Comparison of ENCODE assay signal across 12 cellular contexts in the genomic region with DNA sequence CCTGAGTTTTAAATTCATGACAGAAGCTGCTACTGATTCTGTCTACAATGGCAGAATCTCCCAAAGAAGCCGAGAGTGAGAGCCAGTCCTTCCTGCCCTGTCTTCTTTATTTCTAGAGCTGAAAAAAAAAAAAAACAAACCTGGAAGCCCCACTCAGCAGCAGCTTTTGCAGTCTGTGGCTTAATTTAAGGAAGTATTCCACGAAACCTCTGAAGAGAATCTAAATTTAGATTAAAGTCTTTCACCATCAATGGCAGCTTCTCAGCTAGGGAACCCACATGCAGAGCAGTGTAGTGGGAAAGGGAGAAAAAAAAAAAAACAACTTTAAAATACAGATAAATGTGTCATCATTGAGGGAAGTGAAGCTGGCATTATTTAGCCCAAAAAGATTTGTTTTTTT. TPM values are rescaled to one million over a fixed set of nuclear protein-coding genes. Genes with fewer than 3 reads are reported as not detected.
DNase-seq lines count a peak whose midpoint lies in the region; ATAC-seq and TF ChIP-seq lines count a peak whose summit lies in the region.
"Had no signal": no experiment of that assay in that cellular context is flagged by ENCODE, and none has a peak within 500 bp of the region (broad histone marks: within the 10 kb centered on the region; RNA-seq: fewer than 3 reads in every experiment).

No MANE protein-coding gene starts in this region.

- no peak for TF ChIP-seq CTCF in IMR-90 (conservative IDR thresholded peaks at IDR 0.05; ENCODE audit: low read depth, low read length)
- no peak for TF ChIP-seq CTCF in adrenal gland (IDR thresholded peaks at IDR 0.05)

- H3K27ac ChIP-seq in IMR-90 (ENCODE audit: insufficient read depth, low read length) (no peak overlapping the region), adrenal gland (peak overlapping the region in 4 of 5 donors; percentile 41 to 79 (median 46)), right cardiac atrium (ENCODE audit: low read length) (no peak overlapping the region), subcutaneous abdominal adipose tissue (ENCODE audit: low read depth, low read length) (peak overlapping the region; percentile 84)

- POLR2A ChIA-PET in IMR-90 (lab: Charles Lee; ENCODE audit: unreplicated experiment) = no interaction called here

- no peak overlapping the region for H3K18ac ChIP-seq in IMR-90 (ENCODE audit: low read depth, low read length)

- H2BK20ac ChIP-seq in IMR-90 (ENCODE audit: low read depth, low read length) = no peak overlapping the region

- no peak overlapping the region for H2AFZ ChIP-seq in IMR-90 (replicated peaks; ENCODE audit: low read length, poor library complexity)

- no peak overlapping the region for H2AK5ac ChIP-seq in IMR-90 (ENCODE audit: low read depth, low read length)

- BruUV-seq in IMR-90 (replicated peaks; lab: Mats Ljungman, UMichigan) = no TSS peak

- no peak for ATAC-seq in IMR-90 (ENCODE audit: low read depth)
- peak; percentile 26 to 37 for ATAC-seq in right cardiac atrium
- no peak for ATAC-seq in GM18867 (IDR thresholded peaks at IDR 0.05; ENCODE audit: unreplicated experiment)
- ATAC-seq in GM21367 (IDR thresholded peaks at IDR 0.05; ENCODE audit: unreplicated experiment) = no peak
- no peak for ATAC-seq in HG03342 (IDR thresholded peaks at IDR 0.05; ENCODE audit: unreplicated experiment)
- ATAC-seq in HG03108 (IDR thresholded peaks at IDR 0.05; ENCODE audit: unreplicated experiment) = no peak

- no peak overlapping the region for H2AK9ac ChIP-seq in IMR-90 (replicated peaks; ENCODE audit: low read depth, low read length, poor library complexity)

- TF ChIP-seq RAD21 in IMR-90 (IDR thresholded peaks at IDR 0.05; ENCODE audit: low read length) = no peak

- H3K4me1 ChIP-seq in IMR-90 (ENCODE audit: control insufficient read depth, insufficient read depth, low read length) (peaks cover 14% of the 10 kb centered on the region), adrenal gland (replicated peaks in 1 of 2) (peaks cover 32 to 62% of the 10 kb centered on the region in 2 donors), right cardiac atrium (ENCODE audit: control insufficient read depth, insufficient read depth, low read length) (peaks cover 14% of the 10 kb centered on the region), subcutaneous abdominal adipose tissue (ENCODE audit: control insufficient read depth in 5 of 5, insufficient read depth in 5 of 5, low read length in 5 of 5) (peaks cover 3 to 66% (median 61%) of the 10 kb centered on the region in 5 donors)

- no peak overlapping the region for H3K23ac ChIP-seq in IMR-90 (ENCODE audit: low read depth, low read length)

- H3K79me1 ChIP-seq in IMR-90 (ENCODE audit: low read depth in 1 of 2, low read length in 2 of 2) = peaks cover 10 to 65% of the 10 kb centered on the region in 2 experiments

- H4K91ac ChIP-seq in IMR-90 (ENCODE audit: insufficient read depth, low read depth, low read length) = no peak overlapping the region

- dilution Hi-C loops in IMR-90 (cut with HindIII; ENCODE audit: low sequenced_read_pairs, unreplicated experiment) = no loop called here

- H3K9ac ChIP-seq in IMR-90 (ENCODE audit: low read depth, low read length) = no peak overlapping the region
- H3K9ac ChIP-seq in subcutaneous abdominal adipose tissue (ENCODE audit: low read length in 5 of 5) = peak overlapping the region in 2 of 5 donors; percentile 39 to 72

- intact Hi-C loops in IMR-90 (cut with micrococcal nuclease) (no loop called here), adrenal gland (cut with DNase I) (no loop called here), right cardiac atrium (cut with DNase I) (no loop called here)

- TF ChIP-seq POLR2A in IMR-90 (IDR thresholded peaks at IDR 0.05; ENCODE audit: low read depth, low read length) = no peak
- no peak for TF ChIP-seq POLR2A in adrenal gland (IDR thresholded peaks at IDR 0.05)

- no peak overlapping the region for H3K4ac ChIP-seq in IMR-90 (ENCODE audit: low read depth, low read length)

- H4K8ac ChIP-seq in IMR-90 (ENCODE audit: low read depth in 2 of 2, low read length in 2 of 2) = no peak overlapping the region

- WGBS in IMR-90 (ENCODE audit: extremely low coverage in 2 of 2, insufficient read length in 1 of 2), 2 experiments = no CpG with 5 or more reads among the region's 2 CpGs
- WGBS in adrenal gland, 4 donors = 12 to 30% (median 27%) methylated on average over 2 of the region's 2 CpGs
- 12% methylated on average over 2 of the region's 2 CpGs for WGBS in right cardiac atrium

- H3K27me3 ChIP-seq in IMR-90 (ENCODE audit: control insufficient read depth, insufficient read depth, low read length) (no peaks in the 10 kb centered on the region), adrenal gland (no peaks in the 10 kb centered on the region), right cardiac atrium (ENCODE audit: control insufficient read depth, insufficient read depth) (no peaks in the 10 kb centered on the region), subcutaneous abdominal adipose tissue (ENCODE audit: control insufficient read depth in 5 of 5, insufficient read depth in 4 of 5, low read length in 5 of 5) (no peaks in the 10 kb centered on the region)
- H3K27me3 ChIP-seq: ovary had no signal

- no peak overlapping the region for H4K5ac ChIP-seq in IMR-90 (ENCODE audit: low read depth, low read length)

- H2BK15ac ChIP-seq in IMR-90 (ENCODE audit: low read depth, low read length) = no peak overlapping the region

- peaks cover 16% of the 10 kb centered on the region for H3K9me1 ChIP-seq in IMR-90 (ENCODE audit: insufficient read depth, low read length)

- no peak overlapping the region for H3K4me3 ChIP-seq in IMR-90 (ENCODE audit: insufficient read depth, low read depth, low read length)
- H3K4me3 ChIP-seq in adrenal gland = no peak overlapping the region
- no peak overlapping the region for H3K4me3 ChIP-seq in right cardiac atrium (ENCODE audit: low read length)
- H3K4me3 ChIP-seq in subcutaneous abdominal adipose tissue (ENCODE audit: low read depth in 1 of 5, low read length in 5 of 5) = no peak overlapping the region
- H3K4me3 ChIP-seq: ovary had no signal

- no peak overlapping the region for H3K14ac ChIP-seq in IMR-90 (replicated peaks; ENCODE audit: low read depth, low read length)

- CTCF ChIA-PET in IMR-90 (lab: Yijun Ruan, JAX) = interaction anchor here (0.9 to 1.6 kb wide), 2 partner anchors 9 kb away, joined by 3 to 4 read pairs; no protein-coding TSS in a partner anchor

- H2BK5ac ChIP-seq in IMR-90 (ENCODE audit: low read depth, low read length, poor library complexity, severe bottlenecking) = no peak overlapping the region

- H3K9me3 ChIP-seq in IMR-90 (ENCODE audit: control insufficient read depth, insufficient read depth, low read length) (0 out of 2 replicates have a peak, but pooled peaks cover 2% of the 10 kb centered on the region), adrenal gland (replicated peaks in 1 of 3) (no peaks in the 10 kb centered on the region), right cardiac atrium (ENCODE audit: control insufficient read depth, low read length) (no peaks in the 10 kb centered on the region), subcutaneous abdominal adipose tissue (ENCODE audit: control insufficient read depth in 5 of 5, low read length in 5 of 5) (peaks cover 0 to 3% (median 0%) of the 10 kb centered on the region in 5 donors)
- H3K9me3 ChIP-seq: ovary had no signal

- DNase-seq in IMR-90 (peak; percentile 19), adrenal gland (no peak), right cardiac atrium (no peak)
- DNase-seq: activated CD4-positive, alpha-beta T cell treated with anti-CD3 and anti-CD28 coated beads for 4 hours; activated naive CD4-positive, alpha-beta T cell; NCI-H2171 treated with DMSO at 0.1 percent for 48 hours; ovary had no signal

- no peak overlapping the region for H2BK120ac ChIP-seq in IMR-90 (ENCODE audit: low read depth, low read length)

- no peak overlapping the region for H3K56ac ChIP-seq in IMR-90 (ENCODE audit: extremely low read depth, insufficient read depth, low read length)

- H3K36me3 ChIP-seq in IMR-90 (ENCODE audit: control insufficient read depth, insufficient read depth, low read length) (peaks cover 3% of the 10 kb centered on the region), adrenal gland (replicated peaks in 1 of 2) (no peaks in the 10 kb centered on the region), subcutaneous abdominal adipose tissue (ENCODE audit: control insufficient read depth in 5 of 5, insufficient read depth in 5 of 5, low read length in 5 of 5) (no peaks in the 10 kb centered on the region)
- H3K36me3 ChIP-seq: ovary had no signal

- no peak overlapping the region for H3K4me2 ChIP-seq in IMR-90 (ENCODE audit: low read depth, low read length)

- peaks cover 60% of the 10 kb centered on the region for H4K20me1 ChIP-seq in IMR-90 (ENCODE audit: insufficient read depth, low read length)

- in situ Hi-C loops in IMR-90 (cut with MboI; ENCODE audit: low sequenced_read_pairs) = no loop called here

TF ChIP-seq in IMR-90, 13 proteins besides CTCF, POLR2A, EP300 and RAD21 (continues in another document):
- TF ChIP-seq SMC3 (IDR thresholded peaks at IDR 0.05; ENCODE audit: low read depth, low read length) = no peak
- TF ChIP-seq RCOR1 (IDR thresholded peaks at IDR 0.05; ENCODE audit: insufficient replicate concordance, low read length) = no peak
- no peak for TF ChIP-seq CHD1 (IDR thresholded peaks at IDR 0.05; ENCODE audit: low read depth, low read length)
- no peak for TF ChIP-seq FOS (IDR thresholded peaks at IDR 0.05; ENCODE audit: low read depth, low read length)
- TF ChIP-seq CEBPB (IDR thresholded peaks at IDR 0.05; ENCODE audit: low read depth, low read length) = no peak
- TF ChIP-seq, protein P1, sequence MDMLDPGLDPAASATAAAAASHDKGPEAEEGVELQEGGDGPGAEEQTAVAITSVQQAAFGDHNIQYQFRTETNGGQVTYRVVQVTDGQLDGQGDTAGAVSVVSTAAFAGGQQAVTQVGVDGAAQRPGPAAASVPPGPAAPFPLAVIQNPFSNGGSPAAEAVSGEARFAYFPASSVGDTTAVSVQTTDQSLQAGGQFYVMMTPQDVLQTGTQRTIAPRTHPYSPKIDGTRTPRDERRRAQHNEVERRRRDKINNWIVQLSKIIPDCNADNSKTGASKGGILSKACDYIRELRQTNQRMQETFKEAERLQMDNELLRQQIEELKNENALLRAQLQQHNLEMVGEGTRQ (IDR thresholded peaks at IDR 0.05; ENCODE audit: low read depth, low read length) = no peak
- no peak for TF ChIP-seq MXI1 (IDR thresholded peaks at IDR 0.05; ENCODE audit: borderline replicate concordance, low read depth, low read length)
- no peak for TF ChIP-seq MAZ (IDR thresholded peaks at IDR 0.05; ENCODE audit: borderline replicate concordance, low read depth, low read length)
- TF ChIP-seq MAFK (IDR thresholded peaks at IDR 0.05; ENCODE audit: low read depth, low read length) = no peak

RNA-seq across cellular contexts. Expression of a gene that starts 23.4 kb away (rescaled TPM):
- 20.3 and 21.7 TPM in 2 replicates for total RNA-seq in IMR-90 (2012; rRNA removed)
- polyA plus RNA-seq in IMR-90 (2012; rRNA removed) = 13.3 and 13.4 TPM in 2 replicates
- polyA plus RNA-seq in IMR-90 (2012; cell fraction: cytosol; rRNA removed) = 6.4 and 8.0 TPM in 2 replicates
- 24.1 and 44.4 TPM in 2 replicates for polyA plus RNA-seq in IMR-90 (2012; cell fraction: nucleus; rRNA removed; ENCODE audit: low replicate concordance)
- total RNA-seq in adrenal gland = 10 to 100 TPM; 16.7 to 40.3 (median 23.0) TPM
- 10 to 100 TPM in 2 of 3 donors, 1 to 10 TPM in 1; 8.9 to 16.7 (median 14.8) TPM for polyA plus RNA-seq in adrenal gland
- total RNA-seq in right cardiac atrium = 10 to 100 TPM in 1 of 4 donors, 1 to 10 TPM in 3; 9.2 to 14.7 (median 9.7) TPM
- 4.5 TPM for polyA plus RNA-seq in right cardiac atrium

Comparison
In these comparisons a context has a peak if more than half of its experiments do, and no peak if none do; other contexts are left out.
1. ATAC-seq: peak in right cardiac atrium (2 of 2); none in IMR-90 (single experiment), GM18867 (single experiment), GM21367 (single experiment), HG03342 (single experiment) and HG03108 (single experiment).
2. H3K27ac ChIP-seq: peak in adrenal gland (4 of 5) and subcutaneous abdominal adipose tissue (single experiment); none in IMR-90 (single experiment) and right cardiac atrium (single experiment).